In genomic region chr3:149258714-149259113, GRCh38 we compare ENCODE assay signal across 24 cellular contexts. TPM values are rescaled to one million over a fixed set of nuclear protein-coding genes. Genes with fewer than 3 reads are reported as not detected.
"Had no signal": no experiment of that assay in that cellular context is flagged by ENCODE, and none has a peak within 500 bp of the region (broad histone marks: within the 10 kb centered on the region; RNA-seq: fewer than 3 reads in every experiment).

No MANE protein-coding gene starts in this region.

- H3K27ac ChIP-seq: adrenal gland, breast epithelium, Peyer's patch, RWPE1 had no signal

- H3K9me3 ChIP-seq: adrenal gland, breast epithelium, Peyer's patch had no signal

- H3K4me3 ChIP-seq: adrenal gland, breast epithelium, Peyer's patch had no signal

- H3K36me3 ChIP-seq: adrenal gland, breast epithelium, Peyer's patch had no signal

- H3K4me1 ChIP-seq: breast epithelium, Peyer's patch had no signal

- H3K27me3 ChIP-seq: adrenal gland, breast epithelium, Peyer's patch had no signal

- DNase-seq: activated CD4-positive, alpha-beta T cell treated with anti-CD3 and anti-CD28 coated beads for 48 hours; activated CD4-positive, alpha-beta T cell treated with anti-CD3 and anti-CD28 coated beads, Interleukin-2, amount 50 U/mL, for 4 hours; activated CD4-positive, CD25-positive, alpha-beta regulatory T cell treated with anti-CD3 and anti-CD28 coated beads, Interleukin-2, amount 50 U/mL, for 72 hours; activated CD8-positive, alpha-beta memory T cell treated with anti-CD3 and anti-CD28 coated beads, Interleukin-2, amount 50 U/mL, for 48 hours; activated CD8-positive, alpha-beta T cell treated with anti-CD3 and anti-CD28 coated beads, Interleukin-2, amount 10 ng/mL, durations not matched to agents 7 days and 5 days; activated naive CD4-positive, alpha-beta T cell treated with anti-CD3 and anti-CD28 coated beads, Interleukin-2, amount 50 U/mL, for 16 hours; activated naive CD8-positive, alpha-beta T cell treated with anti-CD3 and anti-CD28 coated beads, Interleukin-2, amount 10 ng/mL, durations not matched to agents 7 days and 5 days; activated T-cell treated with anti-CD3 and anti-CD28 coated beads, Interleukin-2, amount 50 U/mL, for 1 hour; aorta; KG1; NCI-H1048; NCI-H187 treated with DMSO at 0.1 percent for 48 hours; NCI-H345; NCI-H510A; NCI-H69; NK-92 treated with Interleukin-12 subunit alpha and Interleukin-12 subunit beta, amount 100 ng/mL, for 24 hours; Peyer's patch; SHP77 treated with DMSO at 0.1 percent for 48 hours; T-helper 17 cell; T-helper 9 cell had no signal

- ATAC-seq: activated CD8-positive, alpha-beta T cell treated with anti-CD3 and anti-CD28 coated beads, Interleukin-2, amount 10 ng/mL, durations not matched to agents 7 days and 5 days; T-helper 17 cell; WTC11 had no signal

RNA-seq across cellular contexts. Expression of gene CP, which starts 37.1 kb away (rescaled TPM):
- total RNA-seq: activated CD8-positive, alpha-beta T cell treated with anti-CD3 and anti-CD28 coated beads, Interleukin-2, amount 10 ng/mL, durations not matched to agents 7 days and 5 days; activated naive CD8-positive, alpha-beta T cell treated with anti-CD3 and anti-CD28 coated beads, Interleukin-2, amount 10 ng/mL, durations not matched to agents 7 days and 5 days; T-helper 17 cell had no signal
